Comparison of ENCODE assay signal across 8 cellular contexts in genomic region chr9:114267-115117, GRCh38. TPM values are rescaled to one million over a fixed set of nuclear protein-coding genes. Genes with fewer than 3 reads are reported as not detected.
DNase-seq lines count a peak whose midpoint lies in the region; ATAC-seq, FAIRE-seq and TF ChIP-seq lines count a peak whose summit lies in the region.
"Not testable (repeated sequence)": the region's sequence is repeated elsewhere in the genome, so short reads cannot be mapped to it uniquely, and the experiment has no call there.

No MANE protein-coding gene starts in this region.

- peak overlapping the region; percentile 85 for H3K27ac Mint-ChIP-seq in activated naive CD4-positive, alpha-beta T cell treated with anti-CD3 and anti-CD28 coated beads, Interleukin-2, amount 50 U/mL, for 24 hours

- H3K4me3 ChIP-seq in GM12864 (ENCODE audit: low read depth, low read length) = peak overlapping the region; percentile 55
- H3K4me3 ChIP-seq in esophagus muscularis mucosa = peak overlapping the region; percentile 47 to 51 (median 49)
- H3K4me3 ChIP-seq in HepG2 (replicated peaks in 1 of 3; ENCODE audit: insufficient read depth in 1 of 3, low read depth in 2 of 3, low read length in 3 of 3) = peak overlapping the region; percentile 42 to 64 (median 45); a peak in 5 of 6 replicates
- H3K4me3 ChIP-seq in psoas muscle = peak overlapping the region; percentile 62
- H3K4me3 ChIP-seq in aorta (ENCODE audit: low read length in 2 of 2) = peak overlapping the region in 1 of 2 donors; percentile 52

- not testable (repeated sequence) for H4K20me1 ChIP-seq in HepG2 (ENCODE audit: insufficient read depth, low read length)

- H3K4me2 ChIP-seq in HepG2 (ENCODE audit: low read depth, low read length) = peak overlapping the region; percentile 62

- H3K36me3 Mint-ChIP-seq in activated naive CD4-positive, alpha-beta T cell treated with anti-CD3 and anti-CD28 coated beads, Interleukin-2, amount 50 U/mL, for 24 hours = not testable (repeated sequence)

- not testable (repeated sequence) for H3K27ac ChIP-seq in esophagus muscularis mucosa (replicated peaks in 1 of 4); HepG2 (ENCODE audit: extremely low read length, insufficient read depth, low read length); aorta (ENCODE audit: low read depth in 1 of 2, low read length in 2 of 2)
- H3K27ac ChIP-seq in psoas muscle = peak overlapping the region; percentile 16

- TF ChIP-seq CTCF in GM12864 (IDR thresholded peaks at IDR 0.05; ENCODE audit: low read depth, low read length, missing control alignments); esophagus muscularis mucosa (IDR thresholded peaks at IDR 0.05); HepG2 (CRISPR knock-in tag; IDR thresholded peaks at IDR 0.05); psoas muscle (IDR thresholded peaks at IDR 0.05): not testable (repeated sequence)

- POLR2A ChIA-PET in HepG2 (lab: Yijun Ruan, JAX) = not testable (repeated sequence)

- H3K4me3 Mint-ChIP-seq in activated naive CD4-positive, alpha-beta T cell treated with anti-CD3 and anti-CD28 coated beads, Interleukin-2, amount 50 U/mL, for 24 hours = peak overlapping the region; percentile 81

- intact Hi-C loops in esophagus muscularis mucosa (cut with DNase I); HepG2 (cut with micrococcal nuclease; ENCODE audit: unreplicated experiment); psoas muscle (cut with DNase I); aorta (cut with DNase I): not testable (repeated sequence)

- H3K9me3 Mint-ChIP-seq in activated naive CD4-positive, alpha-beta T cell treated with anti-CD3 and anti-CD28 coated beads, Interleukin-2, amount 50 U/mL, for 24 hours = not testable (repeated sequence)

- DNase-seq in GM12864 (ENCODE audit: low read depth); esophagus muscularis mucosa (ENCODE audit: extremely low spot score); HepG2 (ENCODE audit: low spot score): not testable (repeated sequence)
- DNase-seq in OCI-M1 (lab: John Stamatoyannopoulos, UW) (peak; percentile 10), psoas muscle (peak in 1 of 2 donors; percentile 54), aorta (peak in 1 of 2 donors; percentile 47)

- FAIRE-seq in HepG2 (lab: Jason Lieb, UNC) = not testable (repeated sequence)

- 1% methylated on average over 15 of the region's 73 CpGs for WGBS in esophagus muscularis mucosa
- whole genome bisulfite sequencing in HepG2 (ENCODE audit: low lambda C conversion rate) = 5% methylated on average over 25 of the region's 73 CpGs
- WGBS in psoas muscle, 3 donors = 1 to 2% (median 2%) methylated on average over 65 to 73 of the region's 73 CpGs
- 3 to 4% methylated on average over 70 to 72 of the region's 73 CpGs for WGBS in aorta, 2 donors

- H3K9ac ChIP-seq in HepG2 (ENCODE audit: insufficient read depth, low read depth, low read length) = not testable (repeated sequence)

- peak; percentile 27 for ATAC-seq in HG02798 (IDR thresholded peaks at IDR 0.05; ENCODE audit: poor library complexity, unreplicated experiment)
- peak; percentile 73 for ATAC-seq in HepG2
- ATAC-seq in psoas muscle = peak; percentile 47 to 68 (median 54)
- ATAC-seq in aorta (ENCODE audit: low FRiP score) = peak; percentile 76

- in situ Hi-C loops in HepG2 (cut with HindIII; ENCODE audit: extremely low pct_ligation_motif_present, low pct_unique_long_range_greater_than_20kb) = not testable (repeated sequence)

- not testable (repeated sequence) for H3K9me3 ChIP-seq in esophagus muscularis mucosa; HepG2 (ENCODE audit: low read length); psoas muscle; aorta (ENCODE audit: control insufficient read depth, low read length)

- peaks cover 20% of the 10 kb centered on the region for H3K4me1 Mint-ChIP-seq in activated naive CD4-positive, alpha-beta T cell treated with anti-CD3 and anti-CD28 coated beads, Interleukin-2, amount 50 U/mL, for 24 hours

- not testable (repeated sequence) for H2AFZ ChIP-seq in HepG2 (ENCODE audit: low read length)

- not testable (repeated sequence) for BruUV-seq in HepG2 (replicated peaks; lab: Mats Ljungman, UMichigan)

- peaks cover 8 to 35% (median 29%) of the 10 kb centered on the region in 4 donors for H3K4me1 ChIP-seq in esophagus muscularis mucosa
- not testable (repeated sequence) for H3K4me1 ChIP-seq in HepG2 (ENCODE audit: insufficient read depth, low read length); psoas muscle; aorta (ENCODE audit: control insufficient read depth in 1 of 2, insufficient read depth in 2 of 2, low read length in 2 of 2)

- H3K27me3 Mint-ChIP-seq in activated naive CD4-positive, alpha-beta T cell treated with anti-CD3 and anti-CD28 coated beads, Interleukin-2, amount 50 U/mL, for 24 hours = peaks cover 28% of the 10 kb centered on the region

- H3K27me3 ChIP-seq in esophagus muscularis mucosa (peaks cover 5 to 69% (median 36%) of the 10 kb centered on the region in 4 donors), HepG2 (ENCODE audit: control insufficient read depth in 1 of 2, insufficient read depth in 2 of 2, low read length in 2 of 2) (peaks cover 0 to 17% of the 10 kb centered on the region in 2 experiments; a peak in 2 of 5 replicates), psoas muscle (ENCODE audit: insufficient read depth in 3 of 3, low read length in 2 of 3) (peaks cover 3 to 58% (median 16%) of the 10 kb centered on the region in 3 donors)
- H3K27me3 ChIP-seq in aorta (ENCODE audit: control insufficient read depth in 1 of 2, insufficient read depth in 2 of 2, low read length in 1 of 2) = not testable (repeated sequence)

- TF ChIP-seq POLR2A in esophagus muscularis mucosa (IDR thresholded peaks at IDR 0.05; ENCODE audit: low read depth); HepG2 (IDR thresholded peaks at IDR 0.05; ENCODE audit: insufficient read depth in 1 of 2, low read depth in 2 of 2, low read length in 2 of 2): not testable (repeated sequence)

- CTCF ChIA-PET in HepG2 (lab: Yijun Ruan, JAX; ENCODE audit: low intra/inter-chr PET ratio, low total read pairs) = not testable (repeated sequence)

- H3K36me3 ChIP-seq in esophagus muscularis mucosa; HepG2 (replicated peaks in 1 of 2; ENCODE audit: control insufficient read depth in 1 of 2, insufficient read depth in 2 of 2, low read length in 2 of 2); psoas muscle (ENCODE audit: insufficient read depth in 1 of 2, low read depth in 1 of 2); aorta (ENCODE audit: control insufficient read depth in 1 of 2, insufficient read depth in 2 of 2, low read length in 1 of 2): not testable (repeated sequence)

- not testable (repeated sequence) for TF ChIP-seq RAD21 in HepG2 (CRISPR knock-in tag; IDR thresholded peaks at IDR 0.05)

- not testable (repeated sequence) for TF ChIP-seq EP300 in esophagus muscularis mucosa (IDR thresholded peaks at IDR 0.05); HepG2 (IDR thresholded peaks at IDR 0.05; ENCODE audit: low read depth in 2 of 2, low read length in 2 of 2); HepG2 (CRISPR knock-in tag; IDR thresholded peaks at IDR 0.05; ENCODE audit: borderline replicate concordance)

- not testable (repeated sequence) for H3K79me2 ChIP-seq in HepG2 (ENCODE audit: insufficient read depth, low read length)

RNA-seq across cellular contexts. Expression of gene FOXD4, which starts 3.7 kb away (rescaled TPM):
- total RNA-seq in esophagus muscularis mucosa (under 1 TPM; 0.32 to 0.42 (median 0.37) TPM), HepG2 (2016; rRNA removed; fragmentation: Illumina TruSeq; extraction: Trizol) (0.18 TPM in 1 of 2 replicates, not detected in the other), psoas muscle (under 1 TPM; 0.13 to 0.27 (median 0.17) TPM), aorta (under 1 TPM in 1 of 2 donors, not detected in 1; 0.27 TPM)
- total RNA-seq in HepG2 (2016; cell fraction: cytosol; rRNA removed; fragmentation: Illumina TruSeq; extraction: Trizol; ENCODE audit: low read depth) = not detected in 2 replicates
- 0.17 TPM in 1 of 2 replicates, not detected in the other for total RNA-seq in HepG2 (2016; cell fraction: insoluble cytoplasmic fraction; rRNA removed; fragmentation: Illumina TruSeq; extraction: Trizol)
- total RNA-seq in HepG2 (2016; cell fraction: membrane; rRNA removed; fragmentation: Illumina TruSeq; extraction: Trizol) = 0.17 TPM in 1 of 2 replicates, not detected in the other
- 0.25 and 0.40 TPM in 2 replicates for total RNA-seq in HepG2 (2016; cell fraction: nucleus; rRNA removed; fragmentation: Illumina TruSeq; extraction: Trizol)
- polyA plus RNA-seq in HepG2 (2011; rRNA removed) (0.15 and 0.21 TPM in 2 replicates), psoas muscle (under 1 TPM; 0.15 to 0.66 (median 0.25) TPM), aorta (not detected)
- 0.08 and 0.12 TPM in 2 replicates for polyA plus RNA-seq in HepG2 (2011; cell fraction: cytosol; rRNA removed)
- 0.68 and 1.0 TPM in 2 replicates for polyA plus RNA-seq in HepG2 (2011; cell fraction: nucleus; rRNA removed)
- polyA plus RNA-seq in HepG2 (2012) = 0.11 TPM in 1 of 2 replicates, not detected in the other
- 0.08 and 0.10 TPM in 2 replicates for polyA plus RNA-seq in HepG2 (2016; cell fraction: cytosol; fragmentation: Illumina TruSeq; extraction: Trizol; ENCODE audit: low read depth)
- 0.14 TPM in 1 of 2 replicates, not detected in the other for polyA plus RNA-seq in HepG2 (2016; cell fraction: insoluble cytoplasmic fraction; fragmentation: Illumina TruSeq; extraction: Trizol; ENCODE audit: low read depth)
- 0.16 TPM in 1 of 2 replicates, not detected in the other for polyA plus RNA-seq in HepG2 (2016; cell fraction: membrane; fragmentation: Illumina TruSeq; extraction: Trizol; ENCODE audit: low read depth)
- 0.33 and 0.94 TPM in 2 replicates for polyA plus RNA-seq in HepG2 (2016; cell fraction: nucleus; fragmentation: Illumina TruSeq; extraction: Trizol; ENCODE audit: insufficient read depth, low read depth)
- polyA minus RNA-seq in HepG2 (2011; rRNA and poly(A)+ RNA removed; ENCODE audit: low replicate concordance) = 0.16 and 0.62 TPM in 2 replicates
- polyA minus RNA-seq in HepG2 (2011; cell fraction: cytosol; rRNA and poly(A)+ RNA removed) = not detected in 2 replicates
- 0.99 and 2.4 TPM in 2 replicates for polyA minus RNA-seq in HepG2 (2011; cell fraction: nucleus; rRNA and poly(A)+ RNA removed)
